Comparison of ENCODE assay signal across 8 cellular contexts in the genomic region with DNA sequence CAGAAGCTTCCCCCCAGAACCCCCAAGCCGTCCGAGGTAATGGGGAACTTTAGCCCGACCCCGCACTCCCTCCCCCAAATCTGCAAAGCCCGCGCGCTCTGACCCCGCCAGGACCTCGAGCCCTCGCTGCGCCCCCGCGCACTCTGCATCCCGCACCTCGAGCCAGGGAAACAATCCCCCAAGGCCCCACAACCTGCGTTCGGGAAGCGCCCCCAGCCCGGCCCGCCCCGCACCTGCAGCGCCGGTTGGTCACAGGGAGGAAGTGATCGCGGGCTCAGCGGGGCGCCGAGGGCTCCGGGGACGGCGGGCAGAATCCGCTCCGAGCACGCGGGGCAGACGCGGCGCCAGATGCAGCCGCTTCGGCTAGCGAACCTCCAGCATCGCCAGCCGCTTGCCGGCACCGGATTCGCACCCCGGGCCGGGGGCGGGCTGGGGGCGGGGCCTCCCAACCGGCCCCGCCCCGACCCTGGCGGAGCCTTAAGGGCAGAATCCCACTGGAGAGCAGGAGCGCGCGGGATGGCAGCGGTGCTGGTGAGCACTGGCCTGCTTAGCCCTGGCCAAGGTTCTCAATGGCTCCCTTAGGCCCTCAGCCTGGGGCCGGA. TPM values are rescaled to one million over a fixed set of nuclear protein-coding genes. Genes with fewer than 3 reads are reported as not detected.
DNase-seq lines count a peak whose midpoint lies in the region; ATAC-seq, FAIRE-seq and TF ChIP-seq lines count a peak whose summit lies in the region.

A gene with protein sequence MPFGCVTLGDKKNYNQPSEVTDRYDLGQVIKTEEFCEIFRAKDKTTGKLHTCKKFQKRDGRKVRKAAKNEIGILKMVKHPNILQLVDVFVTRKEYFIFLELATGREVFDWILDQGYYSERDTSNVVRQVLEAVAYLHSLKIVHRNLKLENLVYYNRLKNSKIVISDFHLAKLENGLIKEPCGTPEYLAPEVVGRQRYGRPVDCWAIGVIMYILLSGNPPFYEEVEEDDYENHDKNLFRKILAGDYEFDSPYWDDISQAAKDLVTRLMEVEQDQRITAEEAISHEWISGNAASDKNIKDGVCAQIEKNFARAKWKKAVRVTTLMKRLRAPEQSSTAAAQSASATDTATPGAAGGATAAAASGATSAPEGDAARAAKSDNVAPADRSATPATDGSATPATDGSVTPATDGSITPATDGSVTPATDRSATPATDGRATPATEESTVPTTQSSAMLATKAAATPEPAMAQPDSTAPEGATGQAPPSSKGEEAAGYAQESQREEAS (minus strand): TSS at position 382 of the 602 bp plus-strand sequence. CDS start 7,518 bp downstream, outside the sequence.

- no peaks in the 10 kb centered on the region for H3K79me2 ChIP-seq in K562 (ENCODE audit: control insufficient read depth, insufficient read depth, low read length)

- CTCF ChIA-PET in K562 (lab: Yijun Ruan, JAX; ENCODE audit: low intra/inter-chr PET ratio), result no interaction called here

- in situ Hi-C loops in K562 (cut with MboI), result no loop called here

- TF ChIP-seq RAD21 in K562 (CRISPR knock-in tag; conservative IDR thresholded peaks at IDR 0.05 in 1 of 2, IDR thresholded peaks at IDR 0.05 in 1 of 2), result no peak

- intact Hi-C loops in K562 (cut with micrococcal nuclease), result no loop called here
- intact Hi-C loops in vagina (cut with DNase I), result no loop called here

- H3K27ac ChIP-seq in K562 (ENCODE audit: extremely low read depth, low read depth, low read length), result no peak within 1 kb of the TSS
- no peak within 1 kb of the TSS for H3K27ac ChIP-seq in muscle layer of duodenum (ENCODE audit: low read length)
- H3K27ac ChIP-seq in vagina, result no peak within 1 kb of the TSS

- 0% methylated on average over 14 of the region's 59 CpGs for WGBS in K562 (ENCODE audit: insufficient coverage, low coverage, missing lambda C conversion rate)

- peak within 1 kb of the TSS; percentile 49; the same call in 1 of the 2 replicates for H3K4me2 ChIP-seq in K562 (ENCODE audit: insufficient read depth, low read length)

- peaks cover 6% of the 10 kb centered on the region; the same call in 1 of the 2 replicates for H4K20me1 ChIP-seq in K562 (replicated peaks; ENCODE audit: control insufficient read depth, insufficient read depth, low read length)

- DNase-seq in NCI-H2081 (lab: John Stamatoyannopoulos, UW), result peak; percentile 34 to 58
- DNase-seq in NCI-H2081 treated with DMSO at 0.1 percent for 48 hours (lab: John Stamatoyannopoulos, UW), result no peak
- peak; percentile 18 for DNase-seq in NCI-H748 treated with DMSO at 0.1 percent for 48 hours (lab: John Stamatoyannopoulos, UW)
- DNase-seq in K562 (ENCODE audit: extremely low read depth in 1 of 4, low spot score in 3 of 4), result peak; percentile 27 to 76 (median 67)
- no peak for DNase-seq in vagina (ENCODE audit: extremely low spot score in 2 of 2)
- DNase-seq in RKO (ENCODE audit: low spot score), result no peak

- TF ChIP-seq CTCF in K562 (IDR thresholded peaks at IDR 0.05 in 2 of 3, conservative IDR thresholded peaks at IDR 0.05 in 1 of 3; ENCODE audit: insufficient read depth in 2 of 3, low read depth in 1 of 3, low read length in 3 of 3) (no peak), vagina (IDR thresholded peaks at IDR 0.05) (no peak)

- H3K4me3 ChIP-seq in K562, result peak within 1 kb of the TSS; percentile 26
- H3K4me3 ChIP-seq in muscle layer of duodenum (ENCODE audit: low read depth in 1 of 2, low read length in 2 of 2), result peak within 1 kb of the TSS; percentile 21 to 53
- H3K4me3 ChIP-seq in vagina, result peak within 1 kb of the TSS; percentile 22 to 23

- H3K27me3 ChIP-seq in K562 (ENCODE audit: control insufficient read depth in 2 of 2, insufficient read depth in 2 of 2, low read length in 2 of 2), result peaks cover 0 to 28% of the 10 kb centered on the region in 2 experiments; a peak in 3 of 5 replicates
- peaks cover 27% of the 10 kb centered on the region for H3K27me3 ChIP-seq in muscle layer of duodenum (ENCODE audit: low read depth, low read length)
- H3K27me3 ChIP-seq in vagina, result no peaks in the 10 kb centered on the region

- H3K36me3 ChIP-seq in K562 (ENCODE audit: control insufficient read depth, insufficient read depth, low read length) (no peaks in the 10 kb centered on the region), muscle layer of duodenum (ENCODE audit: control insufficient read depth in 1 of 2, insufficient read depth in 2 of 2, low read length in 2 of 2) (no peaks in the 10 kb centered on the region), vagina (no peaks in the 10 kb centered on the region)

- H3K4me1 ChIP-seq in K562 (replicated peaks in 1 of 2; ENCODE audit: control insufficient read depth in 2 of 2, insufficient read depth in 2 of 2, low read length in 2 of 2) (peaks cover 0 to 22% of the 10 kb centered on the region in 2 experiments; a peak in 2 of 5 replicates), muscle layer of duodenum (ENCODE audit: control insufficient read depth in 1 of 2, insufficient read depth in 2 of 2, low read length in 2 of 2) (peaks cover 0 to 16% of the 10 kb centered on the region in 2 donors), vagina (peaks cover 11% of the 10 kb centered on the region)

- no peak for TF ChIP-seq EP300 in K562 (IDR thresholded peaks at IDR 0.05; ENCODE audit: low read length)

- H2AFZ ChIP-seq in K562 (ENCODE audit: low read depth, low read length), result peak within 1 kb of the TSS; percentile 40; the same call in 1 of the 2 replicates

- ATAC-seq in K562 (peak; percentile 82), HG03460 (IDR thresholded peaks at IDR 0.05; ENCODE audit: unreplicated experiment) (no peak)

- H3K9me1 ChIP-seq in K562 (ENCODE audit: control insufficient read depth, insufficient read depth, low read length), result no peaks in the 10 kb centered on the region

- BruUV-seq in K562 (replicated peaks; lab: Mats Ljungman, UMichigan), result no TSS peak

- POLR2A ChIA-PET in K562 (lab: Yijun Ruan, JAX), result interaction anchor here (0.6 kb wide), 3 partner anchors 244 to 1593 kb away, joined by 3 read pairs; no protein-coding TSS in a partner anchor

- peak within 1 kb of the TSS in 1 of 2 experiments; percentile 83; a peak in 2 of 4 replicates for H3K9ac ChIP-seq in K562 (ENCODE audit: insufficient read depth in 1 of 2, low read depth in 2 of 2, low read length in 2 of 2)

- no peak for TF ChIP-seq POLR2A in K562 (conservative IDR thresholded peaks at IDR 0.05)
- no peak for TF ChIP-seq POLR2A in vagina (IDR thresholded peaks at IDR 0.05)

- no peak for FAIRE-seq in K562 (lab: Jason Lieb, UNC)

- H3K9me3 ChIP-seq in K562 (replicated peaks; ENCODE audit: control insufficient read depth, insufficient read depth, low read depth, low read length) (no peaks in the 10 kb centered on the region), muscle layer of duodenum (ENCODE audit: control insufficient read depth in 1 of 2, low read length in 2 of 2) (no peaks in the 10 kb centered on the region), vagina (no peaks in the 10 kb centered on the region)

TF ChIP-seq in K562, 482 proteins besides CTCF, POLR2A, EP300 and RAD21 (continues in another document):
- TF ChIP-seq SPI1 (IDR thresholded peaks at IDR 0.05; ENCODE audit: borderline replicate concordance, low read depth, low read length), result peak; percentile 65; the same call in 1 of the 2 replicates
- TF ChIP-seq, protein P1, sequence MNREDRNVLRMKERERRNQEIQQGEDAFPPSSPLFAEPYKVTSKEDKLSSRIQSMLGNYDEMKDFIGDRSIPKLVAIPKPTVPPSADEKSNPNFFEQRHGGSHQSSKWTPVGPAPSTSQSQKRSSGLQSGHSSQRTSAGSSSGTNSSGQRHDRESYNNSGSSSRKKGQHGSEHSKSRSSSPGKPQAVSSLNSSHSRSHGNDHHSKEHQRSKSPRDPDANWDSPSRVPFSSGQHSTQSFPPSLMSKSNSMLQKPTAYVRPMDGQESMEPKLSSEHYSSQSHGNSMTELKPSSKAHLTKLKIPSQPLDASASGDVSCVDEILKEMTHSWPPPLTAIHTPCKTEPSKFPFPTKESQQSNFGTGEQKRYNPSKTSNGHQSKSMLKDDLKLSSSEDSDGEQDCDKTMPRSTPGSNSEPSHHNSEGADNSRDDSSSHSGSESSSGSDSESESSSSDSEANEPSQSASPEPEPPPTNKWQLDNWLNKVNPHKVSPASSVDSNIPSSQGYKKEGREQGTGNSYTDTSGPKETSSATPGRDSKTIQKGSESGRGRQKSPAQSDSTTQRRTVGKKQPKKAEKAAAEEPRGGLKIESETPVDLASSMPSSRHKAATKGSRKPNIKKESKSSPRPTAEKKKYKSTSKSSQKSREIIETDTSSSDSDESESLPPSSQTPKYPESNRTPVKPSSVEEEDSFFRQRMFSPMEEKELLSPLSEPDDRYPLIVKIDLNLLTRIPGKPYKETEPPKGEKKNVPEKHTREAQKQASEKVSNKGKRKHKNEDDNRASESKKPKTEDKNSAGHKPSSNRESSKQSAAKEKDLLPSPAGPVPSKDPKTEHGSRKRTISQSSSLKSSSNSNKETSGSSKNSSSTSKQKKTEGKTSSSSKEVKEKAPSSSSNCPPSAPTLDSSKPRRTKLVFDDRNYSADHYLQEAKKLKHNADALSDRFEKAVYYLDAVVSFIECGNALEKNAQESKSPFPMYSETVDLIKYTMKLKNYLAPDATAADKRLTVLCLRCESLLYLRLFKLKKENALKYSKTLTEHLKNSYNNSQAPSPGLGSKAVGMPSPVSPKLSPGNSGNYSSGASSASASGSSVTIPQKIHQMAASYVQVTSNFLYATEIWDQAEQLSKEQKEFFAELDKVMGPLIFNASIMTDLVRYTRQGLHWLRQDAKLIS (CRISPR knock-in tag; IDR thresholded peaks at IDR 0.05), result no peak
- no peak for TF ChIP-seq SMARCE1 (IDR thresholded peaks at IDR 0.05)

RNA-seq across cellular contexts. Expression of the gene that starts here (rescaled TPM):
- total RNA-seq in K562 (2011; cell fraction: chromatin; rRNA removed; ENCODE audit: low replicate concordance), result 1.7 and 5.6 TPM in 2 replicates
- 3.2 and 4.2 TPM in 2 replicates for total RNA-seq in K562 (2011; cell fraction: nucleolus; rRNA removed)
- total RNA-seq in K562 (2011; cell fraction: nucleoplasm; rRNA removed), result 1.5 and 2.2 TPM in 2 replicates
- total RNA-seq in K562 (2014; rRNA removed), result 1.2 and 1.8 TPM in 2 replicates
- 0.51 and 0.73 TPM in 2 replicates for total RNA-seq in K562 (2014; rRNA removed; fragmentation: Illumina TruSeq; extraction: Trizol)
- 0.26 and 0.51 TPM in 2 replicates for total RNA-seq in K562 (2015; rRNA removed; fragmentation: Illumina TruSeq; extraction: Trizol)
- 2.3 and 2.7 TPM in 2 replicates for total RNA-seq in K562 (2021)
- 1.0 and 1.5 TPM in 2 replicates for polyA plus RNA-seq in K562 (2011; rRNA removed)
- 0.86 and 1.3 TPM in 2 replicates for polyA plus RNA-seq in K562 (2011; cell fraction: cytosol; rRNA removed)
- 3.4 and 10.4 TPM in 2 replicates for polyA plus RNA-seq in K562 (2011; cell fraction: nucleus; rRNA removed)
- 0.19 and 0.57 TPM in 2 replicates for polyA plus RNA-seq in K562 (2012)
- 0.79 and 1.4 TPM in 2 replicates for polyA plus RNA-seq in K562 (2014; fragmentation: Illumina TruSeq; extraction: Trizol)
- under 1 TPM; 0.08 to 0.22 TPM for polyA plus RNA-seq in K562 (2014; fragmentation: Nextera tagmentation; extraction: Ambion mirVana)
- polyA plus RNA-seq in K562 (2014; rRNA removed), result 1.5 and 1.7 TPM in 2 replicates
- 0.99 and 1.2 TPM in 2 replicates for polyA minus RNA-seq in K562 (2011; rRNA and poly(A)+ RNA removed)
- 0.76 TPM in 1 of 2 replicates, not detected in the other for polyA minus RNA-seq in K562 (2011; cell fraction: cytosol; rRNA and poly(A)+ RNA removed)
- polyA minus RNA-seq in K562 (2011; cell fraction: nucleus; rRNA and poly(A)+ RNA removed), result 0.89 and 1.8 TPM in 2 replicates
- total RNA-seq in vagina, result not detected

Comparison
In these comparisons a context has a peak if more than half of its experiments do, and no peak if none do; other contexts are left out.
1. DNase-seq: peak in NCI-H2081 (2 of 2), NCI-H748 treated with DMSO at 0.1 percent for 48 hours (single experiment) and K562 (4 of 4); none in NCI-H2081 treated with DMSO at 0.1 percent for 48 hours (single experiment), vagina (0 of 2) and RKO (single experiment).
2. Peak in every context shown above with its lines, with median percentiles within 50 percentile points of each other: H3K4me3 ChIP-seq.